Comparison of ENCODE assay signal across 8 cellular contexts in genomic region chr7:134316539-134317344, GRCh38. TPM values are rescaled to one million over a fixed set of nuclear protein-coding genes. Genes with fewer than 3 reads are reported as not detected.
DNase-seq lines count a peak whose midpoint lies in the region; ATAC-seq and TF ChIP-seq lines count a peak whose summit lies in the region.

Gene SLC35B4, minus strand, starts transcription at chr7:134316930. Its CDS starts 179 bp downstream, at chr7:134316751.

- intact Hi-C loops in PC-3 (cut with micrococcal nuclease): loop anchor here (1.0 to 5.0 kb wide), 4 partner anchors 49 to 284 kb away; partner anchors contain the start of gene LRGUK

- peak; percentile 99 for ATAC-seq in GM21576 (IDR thresholded peaks at IDR 0.05; ENCODE audit: unreplicated experiment)
- peak; percentile 98 for ATAC-seq in PC-3

- H3K9me3 ChIP-seq in PC-3 (ENCODE audit: low read length): no peaks in the 10 kb centered on the region

- peak within 1 kb of the TSS; percentile 85 for H3K9ac ChIP-seq in PC-3 (ENCODE audit: low read length)

- TF ChIP-seq RAD21 in Ishikawa (IDR thresholded peaks at IDR 0.05; ENCODE audit: low read depth): no peak

- H3K36me3 ChIP-seq in PC-3 (ENCODE audit: low read depth, low read length): no peaks in the 10 kb centered on the region

- H3K4me3 ChIP-seq in PC-3 (ENCODE audit: low read length) (peak within 1 kb of the TSS; percentile 85), epithelial cell of proximal tubule (ENCODE audit: low read depth, low read length) (peak within 1 kb of the TSS; percentile 86)

- H3K27me3 ChIP-seq in PC-3 (ENCODE audit: low read length): no peaks in the 10 kb centered on the region

- H3K4me1 ChIP-seq in PC-3 (ENCODE audit: insufficient read depth, low read length): peaks cover 13% of the 10 kb centered on the region

- CTCF ChIA-PET in PC-3 (lab: Charles Lee): interaction anchor here (0.6 to 0.7 kb wide), 3 partner anchors 11 to 49 kb away, joined by 3 read pairs; no protein-coding TSS in a partner anchor

- peak within 1 kb of the TSS; percentile 89 for H2AFZ ChIP-seq in PC-3 (ENCODE audit: low read length)

- no TSS peak for BruUV-seq in PC-3 (replicated peaks; lab: Mats Ljungman, UMichigan)

- H3K79me2 ChIP-seq in PC-3 (ENCODE audit: low read length): peaks cover 19% of the 10 kb centered on the region

- no peaks in the 10 kb centered on the region for H4K20me1 ChIP-seq in PC-3 (ENCODE audit: low read length)

- no peaks in the 10 kb centered on the region for H3F3A ChIP-seq in PC-3 (ENCODE audit: low read length, unreplicated experiment)

- no peaks in the 10 kb centered on the region for H3K9me2 ChIP-seq in PC-3 (replicated peaks; ENCODE audit: low read length)

- peak within 1 kb of the TSS; percentile 86 for H3K4me2 ChIP-seq in PC-3 (ENCODE audit: low read length)

- TF ChIP-seq CTCF in PC-3 (conservative IDR thresholded peaks at IDR 0.05; ENCODE audit: low read depth, low read length): no peak
- TF ChIP-seq CTCF in epithelial cell of proximal tubule (conservative IDR thresholded peaks at IDR 0.05; ENCODE audit: low read depth, low read length): peak; percentile 25

- peak; percentile 99 for DNase-seq in DMS53 (lab: John Stamatoyannopoulos, UW)
- DNase-seq in PC-3: peak; percentile 96
- DNase-seq in activated T-cell treated with anti-CD3 and anti-CD28 coated beads for 48 hours (ENCODE audit: low read depth): peak; percentile 92
- DNase-seq in epithelial cell of proximal tubule (ENCODE audit: low read depth): peak; percentile 72
- peak; percentile 97 for DNase-seq in mucosa of gallbladder (ENCODE audit: low spot score)
- peak; percentile 85 to 90 for DNase-seq in stimulated activated CD8-positive, alpha-beta memory T cell treated with anti-CD3 and anti-CD28 coated beads, Interleukin-4, amount 100 ng/mL, for 4 hours (ENCODE audit: low read depth in 2 of 2, low spot score in 1 of 2)

- no peak for TF ChIP-seq EP300 in Ishikawa (IDR thresholded peaks at IDR 0.05; ENCODE audit: borderline replicate concordance)

- POLR2A ChIA-PET in PC-3 (lab: Charles Lee; ENCODE audit: unreplicated experiment): interaction anchor here (0.6 to 0.8 kb wide), 7 partner anchors 36 to 1130 kb away, joined by 3 to 15 read pairs (median 4); no protein-coding TSS in a partner anchor

- H3K27ac ChIP-seq in PC-3 (ENCODE audit: low read length): peak within 1 kb of the TSS; percentile 35; the same call in 1 of the 2 replicates

TF ChIP-seq in Ishikawa, 13 proteins besides CTCF, POLR2A, EP300 and RAD21:
- TF ChIP-seq TCF12 (IDR thresholded peaks at IDR 0.05; ENCODE audit: low read depth): peak; percentile 47
- peak; percentile 73; the same call in 1 of the 2 replicates for TF ChIP-seq YY1 (IDR thresholded peaks at IDR 0.05; ENCODE audit: low read depth)
- TF ChIP-seq NFIC (IDR thresholded peaks at IDR 0.05): peak; percentile 29; the same call in 1 of the 2 replicates
- TF ChIP-seq ZBTB7A (IDR thresholded peaks at IDR 0.05; ENCODE audit: low read depth): peak; percentile 33; the same call in 1 of the 2 replicates
- 0 out of 2 replicates have a peak, but pooled peaks have one; percentile 62 for TF ChIP-seq EGR1 (IDR thresholded peaks at IDR 0.05)
- peak; percentile 59 for TF ChIP-seq TAF1 (IDR thresholded peaks at IDR 0.05; ENCODE audit: low read depth)
- peak; percentile 88 for TF ChIP-seq CREB1 (IDR thresholded peaks at IDR 0.05; ENCODE audit: low read depth)
- TF ChIP-seq TEAD4 (IDR thresholded peaks at IDR 0.05): no peak
- no peak; the same call in 1 of the 2 replicates for TF ChIP-seq CEBPB (IDR thresholded peaks at IDR 0.05)
- TF ChIP-seq, protein P1, sequence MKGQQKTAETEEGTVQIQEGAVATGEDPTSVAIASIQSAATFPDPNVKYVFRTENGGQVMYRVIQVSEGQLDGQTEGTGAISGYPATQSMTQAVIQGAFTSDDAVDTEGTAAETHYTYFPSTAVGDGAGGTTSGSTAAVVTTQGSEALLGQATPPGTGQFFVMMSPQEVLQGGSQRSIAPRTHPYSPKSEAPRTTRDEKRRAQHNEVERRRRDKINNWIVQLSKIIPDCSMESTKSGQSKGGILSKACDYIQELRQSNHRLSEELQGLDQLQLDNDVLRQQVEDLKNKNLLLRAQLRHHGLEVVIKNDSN (IDR thresholded peaks at IDR 0.05): 0 out of 2 replicates have a peak, but pooled peaks have one; percentile 32
- no peak for TF ChIP-seq REST (IDR thresholded peaks at IDR 0.05; ENCODE audit: low read depth)
- TF ChIP-seq MAX (IDR thresholded peaks at IDR 0.05): peak; percentile 64
- TF ChIP-seq FOXM1 (IDR thresholded peaks at IDR 0.05; ENCODE audit: borderline replicate concordance, low read depth): no peak

RNA-seq across cellular contexts. Expression of gene SLC35B4, which starts in this region (rescaled TPM):
- total RNA-seq in PC-3 (2014; rRNA removed) (34.2 and 45.0 TPM in 2 replicates), epithelial cell of proximal tubule (9.2 and 11.9 TPM in 2 replicates), mucosa of gallbladder (10.7 TPM)

Comparison
In these comparisons a context has a peak if more than half of its experiments do, and no peak if none do; other contexts are left out.
1. Peak in every context shown above with its lines: DNase-seq, ATAC-seq, H3K4me3 ChIP-seq and H3K27ac ChIP-seq.